In genomic region chr7:75565129-75565528, GRCh38 we compare ENCODE assay signal across 10 cellular contexts.
DNase-seq lines count a peak whose midpoint lies in the region; ATAC-seq and TF ChIP-seq lines count a peak whose summit lies in the region.
"Had no signal": no experiment of that assay in that cellular context is flagged by ENCODE, and none has a peak within 500 bp of the region (broad histone marks: within the 10 kb centered on the region; RNA-seq: fewer than 3 reads in every experiment).

No MANE protein-coding gene starts in this region.

- no peak for ATAC-seq in activated naive CD4-positive, alpha-beta T cell treated with anti-CD3 and anti-CD28 coated beads, Interleukin-2, amount 50 U/mL, for 72 hours
- ATAC-seq: GM12878 had no signal

- H3K4me3 ChIP-seq in BJ (ENCODE audit: low read depth, low read length), result no peak overlapping the region
- no peak overlapping the region for H3K4me3 ChIP-seq in MG63
- H3K4me3 ChIP-seq: GM12878 had no signal

- no peaks in the 10 kb centered on the region for H3K27me3 Mint-ChIP-seq in nephron (ENCODE audit: low read depth)

- peak overlapping the region; percentile 48 for H3K27ac ChIP-seq in epithelial cell of prostate
- H3K27ac ChIP-seq: KMS-11 had no signal

- H3K36me3 ChIP-seq in BJ (ENCODE audit: control insufficient read depth, insufficient read depth, low read length) (peaks cover 5% of the 10 kb centered on the region; the same call in 1 of the 2 replicates), MG63 (no peaks in the 10 kb centered on the region)

- CTCF ChIA-PET in BJ (lab: Yijun Ruan, JAX), result interaction anchor here (0.9 to 1.0 kb wide), 4 partner anchors 15 to 341 kb away, joined by 3 read pairs; no protein-coding TSS in a partner anchor

- H3K27me3 ChIP-seq in BJ (ENCODE audit: control insufficient read depth, insufficient read depth, low read length) (peaks cover 12% of the 10 kb centered on the region), MG63 (no peaks in the 10 kb centered on the region)

- peak; percentile 82 for DNase-seq in BJ (ENCODE audit: low read depth)
- peak; percentile 48 for DNase-seq in MG63
- peak; percentile 68 for DNase-seq in epithelial cell of prostate (ENCODE audit: low read depth, low spot score)
- no peak for DNase-seq in DMS79 (lab: John Stamatoyannopoulos, UW)
- no peak for DNase-seq in activated naive CD4-positive, alpha-beta T cell treated with anti-CD3 and anti-CD28 coated beads, Interleukin-2, amount 50 U/mL, for 72 hours (ENCODE audit: low spot score in 2 of 2)
- no peak for DNase-seq in stimulated activated CD4-positive, alpha-beta T cell treated with anti-CD3 and anti-CD28 coated beads, Interleukin-4, amount 100 ng/mL, for 4 hours
- DNase-seq in NCI-H1417 (lab: John Stamatoyannopoulos, UW), result no peak

- no peak overlapping the region for H3K4me3 Mint-ChIP-seq in nephron

- POLR2A ChIA-PET in BJ (lab: Charles Lee), result interaction anchor here (0.6 kb wide), 1 partner anchor 163 kb away, joined by 4 read pairs; no protein-coding TSS in a partner anchor

- peak overlapping the region; percentile 90 to 98 (median 91) for H3K27ac Mint-ChIP-seq in nephron
- H3K27ac Mint-ChIP-seq in activated naive CD4-positive, alpha-beta T cell treated with anti-CD3 and anti-CD28 coated beads, Interleukin-2, amount 50 U/mL, for 72 hours, result no peak overlapping the region

- TF ChIP-seq CTCF in BJ (IDR thresholded peaks at IDR 0.05; ENCODE audit: insufficient read depth, low read depth, low read length) (no peak), nephron (IDR thresholded peaks at IDR 0.05; ENCODE audit: unreplicated experiment in 3 of 3) (no peak)

- no peaks in the 10 kb centered on the region for H3K9me3 Mint-ChIP-seq in nephron
- H3K9me3 Mint-ChIP-seq in activated naive CD4-positive, alpha-beta T cell treated with anti-CD3 and anti-CD28 coated beads, Interleukin-2, amount 50 U/mL, for 72 hours, result peaks cover 6 to 8% of the 10 kb centered on the region in 2 donors

- H3K4me1 Mint-ChIP-seq in nephron, result peaks cover 8% of the 10 kb centered on the region

- H3K36me3 Mint-ChIP-seq in nephron (ENCODE audit: low read depth), result peaks cover 76% of the 10 kb centered on the region
- H3K36me3 Mint-ChIP-seq in activated naive CD4-positive, alpha-beta T cell treated with anti-CD3 and anti-CD28 coated beads, Interleukin-2, amount 50 U/mL, for 72 hours, result peaks cover 13 to 27% of the 10 kb centered on the region in 2 donors

- no peaks in the 10 kb centered on the region for H3K9me3 ChIP-seq in MG63

Comparison
In these comparisons a context has a peak if more than half of its experiments do, and no peak if none do; other contexts are left out.
1. DNase-seq: peak in BJ (single experiment), MG63 (single experiment) and epithelial cell of prostate (single experiment); none in DMS79 (single experiment), activated naive CD4-positive, alpha-beta T cell treated with anti-CD3 and anti-CD28 coated beads, Interleukin-2, amount 50 U/mL, for 72 hours (0 of 2), stimulated activated CD4-positive, alpha-beta T cell treated with anti-CD3 and anti-CD28 coated beads, Interleukin-4, amount 100 ng/mL, for 4 hours (0 of 2) and NCI-H1417 (0 of 3).
2. H3K27ac Mint-ChIP-seq: peak in nephron (3 of 3); none in activated naive CD4-positive, alpha-beta T cell treated with anti-CD3 and anti-CD28 coated beads, Interleukin-2, amount 50 U/mL, for 72 hours (0 of 2).